Comparison of ENCODE assay signal across 23 cellular contexts in the genomic region with DNA sequence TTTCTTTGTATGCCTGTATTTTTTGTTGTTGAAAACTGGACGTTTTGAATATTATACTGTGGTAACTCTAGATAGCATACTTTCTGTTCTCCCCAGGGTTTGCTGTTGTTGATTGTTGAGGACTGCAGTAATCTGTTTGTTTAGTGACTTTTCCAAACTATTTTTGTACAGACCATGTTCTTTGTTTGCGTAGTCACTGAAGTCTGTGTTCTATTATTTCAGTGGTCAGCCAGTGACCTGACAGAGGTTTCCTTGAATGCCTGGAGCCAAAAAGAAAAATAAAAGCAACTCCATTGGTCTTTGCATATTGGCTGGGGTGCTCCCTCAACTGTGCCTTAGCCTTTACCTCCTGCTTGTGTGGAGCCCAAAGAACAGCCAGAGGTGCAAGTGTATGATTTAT.
"Had no signal": no experiment of that assay in that cellular context is flagged by ENCODE, and none has a peak within 500 bp of the region (broad histone marks: within the 10 kb centered on the region; RNA-seq: fewer than 3 reads in every experiment).

No MANE protein-coding gene starts in this region.

- H3K9me3 Mint-ChIP-seq: effector memory CD8-positive, alpha-beta T cell had no signal

- H3K27ac Mint-ChIP-seq: activated B cell treated with CpG ODN at 0.5 μM for 24 hours; activated CD8-positive, alpha-beta T cell treated with anti-CD3 and anti-CD28 coated beads, Interleukin-2, amount 10 ng/mL, durations not matched to agents 7 days and 5 days; activated naive CD4-positive, alpha-beta T cell treated with anti-CD3 and anti-CD28 coated beads, Interleukin-2, amount 50 U/mL, for 72 hours; brain; effector memory CD8-positive, alpha-beta T cell; naive thymus-derived CD4-positive, alpha-beta T cell; T-helper 17 cell had no signal

- DNase-seq: activated B cell treated with CpG ODN at 0.5 μM for 24 hours; activated CD4-positive, alpha-beta T cell treated with anti-CD3 and anti-CD28 coated beads for 48 hours; activated CD8-positive, alpha-beta memory T cell treated with anti-CD3 and anti-CD28 coated beads, Interleukin-2, amount 50 U/mL, for 4 hours; activated CD8-positive, alpha-beta T cell treated with anti-CD3 and anti-CD28 coated beads, Interleukin-2, amount 10 ng/mL, durations not matched to agents 7 days and 5 days; activated gamma-delta T cell; activated T-cell treated with anti-CD3 and anti-CD28 coated beads, Interleukin-2, amount 50 U/mL, for 48 hours; amniotic stem cell; cerebellar nuclear complex; dermis blood vessel endothelial cell; effector memory CD8-positive, alpha-beta T cell; gastrocnemius medialis; heart right ventricle; mucosa of descending colon; naive thymus-derived CD4-positive, alpha-beta T cell; stimulated activated CD4-positive, alpha-beta T cell treated with anti-CD3 and anti-CD28 coated beads, Interleukin-4, amount 100 ng/mL, for 24 hours; stimulated activated naive CD4-positive, alpha-beta T cell; T-helper 17 cell; transverse colon had no signal

- H3K9me3 ChIP-seq: gastrocnemius medialis, mucosa of descending colon had no signal

- H3K4me1 Mint-ChIP-seq: activated B cell treated with CpG ODN at 0.5 μM for 24 hours, brain had no signal

- H3K4me3 Mint-ChIP-seq: activated B cell treated with CpG ODN at 0.5 μM for 24 hours; activated CD8-positive, alpha-beta T cell treated with anti-CD3 and anti-CD28 coated beads, Interleukin-2, amount 10 ng/mL, durations not matched to agents 7 days and 5 days; brain; effector memory CD8-positive, alpha-beta T cell; naive thymus-derived CD4-positive, alpha-beta T cell; T-helper 17 cell had no signal

- H3K27ac ChIP-seq: epithelial cell of prostate, gastrocnemius medialis, heart right ventricle, parathyroid adenoma, skin epidermis, transverse colon had no signal

- H3K4me1 ChIP-seq: gastrocnemius medialis, heart right ventricle, parathyroid adenoma, transverse colon had no signal

- H3K9ac ChIP-seq: parathyroid adenoma had no signal

- H3K27me3 ChIP-seq: gastrocnemius medialis, heart right ventricle, transverse colon had no signal

- H2AFZ ChIP-seq: parathyroid adenoma had no signal

- H3K79me2 ChIP-seq: parathyroid adenoma had no signal

- H3K27me3 Mint-ChIP-seq: activated B cell treated with CpG ODN at 0.5 μM for 24 hours, T-helper 17 cell had no signal

- H3K36me3 ChIP-seq: gastrocnemius medialis, heart right ventricle, transverse colon had no signal

- H3K4me3 ChIP-seq: gastrocnemius medialis, heart right ventricle, mucosa of descending colon, skin epidermis, transverse colon had no signal
